ENCODE assay signal across 9 cellular contexts in genomic region chr5:139654875-139655491, GRCh38. TPM values are rescaled to one million over a fixed set of nuclear protein-coding genes. Genes with fewer than 3 reads are reported as not detected.
DNase-seq lines count a peak whose midpoint lies in the region; ATAC-seq and TF ChIP-seq lines count a peak whose summit lies in the region.
"Had no signal": no experiment of that assay in that cellular context is flagged by ENCODE, and none has a peak within 500 bp of the region (broad histone marks: within the 10 kb centered on the region; RNA-seq: fewer than 3 reads in every experiment).

No MANE protein-coding gene starts in this region.

- H3K36me3 ChIP-seq in HUES6 (ENCODE audit: control insufficient read depth, insufficient read depth, low read length) (peaks cover 3% of the 10 kb centered on the region; the same call in 1 of the 2 replicates), colonic mucosa (no peaks in the 10 kb centered on the region), mucosa of stomach (ENCODE audit: control insufficient read depth, insufficient read depth, low read length) (no peaks in the 10 kb centered on the region), thoracic aorta (no peaks in the 10 kb centered on the region)

- H3K27ac ChIP-seq in HUES6 (ENCODE audit: low read depth, low read length) = no peak overlapping the region
- H3K27ac ChIP-seq in colonic mucosa = peak overlapping the region; percentile 64
- peak overlapping the region; percentile 95 to 99 for H3K27ac ChIP-seq in thoracic aorta

- no peak for DNase-seq in colonic mucosa
- no peak for DNase-seq in thoracic aorta (ENCODE audit: low spot score)
- DNase-seq in GDM1 (lab: John Stamatoyannopoulos, UW) = no peak
- no peak for DNase-seq in activated effector memory CD4-positive, alpha-beta T cell treated with anti-CD3 and anti-CD28 coated beads, Interleukin-2, amount 50 U/mL, for 16 hours
- DNase-seq in NCI-H2081 (lab: John Stamatoyannopoulos, UW) = no peak
- DNase-seq: NCI-H1048 had no signal

- no peaks in the 10 kb centered on the region for H3K27me3 ChIP-seq in HUES6 (ENCODE audit: control insufficient read depth, insufficient read depth, low read length)
- no peaks in the 10 kb centered on the region for H3K27me3 ChIP-seq in colonic mucosa
- H3K27me3 ChIP-seq in mucosa of stomach (ENCODE audit: control insufficient read depth, insufficient read depth, low read length) = peaks cover 4% of the 10 kb centered on the region
- H3K27me3 ChIP-seq in thoracic aorta (replicated peaks; ENCODE audit: insufficient read depth) = no peaks in the 10 kb centered on the region

- intact Hi-C loops in colonic mucosa (cut with DNase I) = no loop called here

- H3K9me3 ChIP-seq in HUES6 (ENCODE audit: control insufficient read depth, insufficient read depth, low read depth, low read length) = no peaks in the 10 kb centered on the region
- no peaks in the 10 kb centered on the region for H3K9me3 ChIP-seq in colonic mucosa
- H3K9me3 ChIP-seq in mucosa of stomach (ENCODE audit: control insufficient read depth, low read length) = no peaks in the 10 kb centered on the region
- no peaks in the 10 kb centered on the region for H3K9me3 ChIP-seq in thoracic aorta

- ATAC-seq in thoracic aorta (ENCODE audit: insufficient number of reproducible peaks, low FRiP score, low read depth) (no peak), HG03280 (IDR thresholded peaks at IDR 0.05; ENCODE audit: unreplicated experiment) (no peak)

- H3K9ac ChIP-seq in HUES6 (ENCODE audit: low read length) (peak overlapping the region; percentile 2), colonic mucosa (ENCODE audit: low read depth in 2 of 2, low read length in 2 of 2) (no peak overlapping the region), mucosa of stomach (ENCODE audit: low read length) (peak overlapping the region; percentile 62)

- H3K4me3 ChIP-seq in HUES6 (ENCODE audit: low read depth, low read length) = peak overlapping the region; percentile 8; the same call in 1 of the 2 replicates
- no peak overlapping the region for H3K4me3 ChIP-seq in colonic mucosa
- no peak overlapping the region for H3K4me3 ChIP-seq in mucosa of stomach (ENCODE audit: low read length)
- peak overlapping the region; percentile 46 for H3K4me3 ChIP-seq in thoracic aorta

- TF ChIP-seq CTCF in colonic mucosa (IDR thresholded peaks at IDR 0.05) = no peak
- TF ChIP-seq CTCF in thoracic aorta (IDR thresholded peaks at IDR 0.05) = no peak

- peaks cover 84% of the 10 kb centered on the region for H3K4me1 ChIP-seq in HUES6 (ENCODE audit: control insufficient read depth, insufficient read depth, low read length)
- H3K4me1 ChIP-seq in colonic mucosa = peaks cover 32% of the 10 kb centered on the region
- peaks cover 94% of the 10 kb centered on the region for H3K4me1 ChIP-seq in mucosa of stomach (ENCODE audit: control insufficient read depth, insufficient read depth, low read length)
- H3K4me1 ChIP-seq in thoracic aorta (ENCODE audit: control insufficient read depth in 1 of 2, low read depth in 2 of 2) = peaks cover 81 to 99% of the 10 kb centered on the region in 2 donors

RNA-seq across cellular contexts. Expression of gene CXXC5, which starts 6.8 kb away (rescaled TPM):
- total RNA-seq in colonic mucosa (10 to 100 TPM; 32.3 to 40.4 TPM), thoracic aorta (10 to 100 TPM; 58.5 to 62.5 TPM)

Comparison
In these comparisons a context has a peak if more than half of its experiments do, and no peak if none do; other contexts are left out.
1. H3K4me3 ChIP-seq: peak in HUES6 (single experiment) and thoracic aorta (single experiment); none in colonic mucosa (single experiment) and mucosa of stomach (single experiment).
2. H3K9ac ChIP-seq: peak in HUES6 (single experiment) and mucosa of stomach (single experiment); none in colonic mucosa (0 of 2).